8 cellular contexts compared by ENCODE assay signal in genomic region chr4:153759407-153760226, GRCh38. TPM values are rescaled to one million over a fixed set of nuclear protein-coding genes. Genes with fewer than 3 reads are reported as not detected.
A peak's percentile ranks its signal among the peaks of the same experiment; 100 is the strongest.
DNase-seq lines count a peak whose midpoint lies in the region; ATAC-seq and TF ChIP-seq lines count a peak whose summit lies in the region.

Gene RNF175, minus strand, starts transcription at chr4:153760024. Its CDS starts 162 bp downstream, at chr4:153759862.

- H3K27me3 ChIP-seq in dorsolateral prefrontal cortex (no peaks in the 10 kb centered on the region), mononuclear cell (ENCODE audit: insufficient read depth, low read length) (peaks cover 28% of the 10 kb centered on the region), transverse colon (peaks cover 39% of the 10 kb centered on the region)

- no peak within 1 kb of the TSS for H3K27ac Mint-ChIP-seq in HFFc6

- no peaks in the 10 kb centered on the region for H3K9me3 Mint-ChIP-seq in HFFc6

- in situ Hi-C loops in transverse colon (cut with MboI; ENCODE audit: low pct_ligation_motif_present in 1 of 4, low pct_unique_long_range_greater_than_20kb in 1 of 4, low sequenced_read_pairs in 3 of 4) = loop anchor here in 1 of 4 donors (10.0 kb wide), 1 partner anchor 125 kb away; no protein-coding TSS in a partner anchor

- no peak within 1 kb of the TSS for H3K4me3 Mint-ChIP-seq in HFFc6

- ATAC-seq in GM21423 (IDR thresholded peaks at IDR 0.05; ENCODE audit: unreplicated experiment) = no peak

- DNase-seq in AG10803 (ENCODE audit: low read depth) (no peak), NCI-H69 (lab: John Stamatoyannopoulos, UW) (peak; percentile 9), dorsolateral prefrontal cortex (peak in 6 of 10 donors; percentile 16 to 60 (median 49)), transverse colon (no peak), GF-D8 (lab: John Stamatoyannopoulos, UW) (no peak), HFFc6 (no peak)

- H3K27me3 Mint-ChIP-seq in HFFc6 (ENCODE audit: insufficient read depth) = peaks cover 30% of the 10 kb centered on the region

- H3K27ac ChIP-seq in dorsolateral prefrontal cortex (peak within 1 kb of the TSS in 52 of 59 donors; percentile 18 to 93 (median 79)), transverse colon (no peak within 1 kb of the TSS)

- TF ChIP-seq EP300 in transverse colon (IDR thresholded peaks at IDR 0.05; ENCODE audit: low read depth) = no peak

- intact Hi-C loops in dorsolateral prefrontal cortex (cut with DNase I) = loop anchor here in 1 of 2 donors (10.0 kb wide), 3 partner anchors 125 to 415 kb away; partner anchors contain the start of gene MND1
- intact Hi-C loops in transverse colon (cut with DNase I; ENCODE audit: low total_unique reads) = loop anchor here (10.0 kb wide), 1 partner anchor 415 kb away; the partner anchor contains the start of gene MND1

- 12 to 22% methylated on average over 13 to 60 of the region's 74 CpGs for WGBS in transverse colon (ENCODE audit: low coverage in 1 of 2), 2 donors

- no peaks in the 10 kb centered on the region for H3K9me3 ChIP-seq in mononuclear cell (ENCODE audit: low read depth, low read length)
- H3K9me3 ChIP-seq in transverse colon = no peaks in the 10 kb centered on the region

- H3K36me3 ChIP-seq in transverse colon = no peaks in the 10 kb centered on the region

- TF ChIP-seq POLR2A in transverse colon (IDR thresholded peaks at IDR 0.05) = no peak

- H3K4me3 ChIP-seq in AG10803 (ENCODE audit: low read length) = peak within 1 kb of the TSS; percentile 46
- peak within 1 kb of the TSS; percentile 50 to 83 (median 69) for H3K4me3 ChIP-seq in dorsolateral prefrontal cortex
- peak within 1 kb of the TSS; percentile 23 for H3K4me3 ChIP-seq in mononuclear cell (ENCODE audit: low read length)
- peak within 1 kb of the TSS; percentile 23 to 53 (median 34) for H3K4me3 ChIP-seq in transverse colon

- no peaks in the 10 kb centered on the region for H3K36me3 Mint-ChIP-seq in HFFc6 (ENCODE audit: low read depth)

- H3K4me1 Mint-ChIP-seq in HFFc6 (ENCODE audit: low read depth) = no peaks in the 10 kb centered on the region

- TF ChIP-seq CTCF in AG10803 (conservative IDR thresholded peaks at IDR 0.05; ENCODE audit: low read length) (no peak), dorsolateral prefrontal cortex (IDR thresholded peaks at IDR 0.05 in 54 of 56, conservative IDR thresholded peaks at IDR 0.05 in 2 of 56; ENCODE audit: low read depth in 1 of 56, partially characterized antibody in 56 of 56) (no peak), transverse colon (IDR thresholded peaks at IDR 0.05) (no peak), HFFc6 (IDR thresholded peaks at IDR 0.05) (no peak)

- H3K4me1 ChIP-seq in mononuclear cell (ENCODE audit: insufficient read depth, low read length) (peaks cover 5% of the 10 kb centered on the region), transverse colon (peaks cover 0 to 8% (median 3%) of the 10 kb centered on the region in 4 donors)

RNA-seq across cellular contexts. Expression of gene RNF175, which starts in this region (rescaled TPM):
- total RNA-seq in dorsolateral prefrontal cortex = 10 to 100 TPM in 119 of 120 experiments, 1 to 10 TPM in 1; 8.7 to 46.5 (median 29.8) TPM
- total RNA-seq in mononuclear cell = 1.2 TPM
- total RNA-seq in transverse colon = under 1 TPM in 1 of 4 donors, not detected in 3; 0.96 TPM
- not detected for total RNA-seq in HFFc6 (2021; fragmentation: NEBNext Ultra II Directional; extraction: Animal tissue kit (Norgen Biotek cat#: 25700))

Comparison
In these comparisons a context has a peak if more than half of its experiments do, and no peak if none do; other contexts are left out.
1. DNase-seq: peak in NCI-H69 (single experiment) and dorsolateral prefrontal cortex (6 of 10); none in AG10803 (single experiment), transverse colon (single experiment), GF-D8 (single experiment) and HFFc6 (single experiment).
2. H3K27ac ChIP-seq: peak in dorsolateral prefrontal cortex (52 of 59); none in transverse colon (0 of 4).
3. Peak in every context shown above with its lines, with median percentiles within 50 percentile points of each other: H3K4me3 ChIP-seq.